In the genomic region with DNA sequence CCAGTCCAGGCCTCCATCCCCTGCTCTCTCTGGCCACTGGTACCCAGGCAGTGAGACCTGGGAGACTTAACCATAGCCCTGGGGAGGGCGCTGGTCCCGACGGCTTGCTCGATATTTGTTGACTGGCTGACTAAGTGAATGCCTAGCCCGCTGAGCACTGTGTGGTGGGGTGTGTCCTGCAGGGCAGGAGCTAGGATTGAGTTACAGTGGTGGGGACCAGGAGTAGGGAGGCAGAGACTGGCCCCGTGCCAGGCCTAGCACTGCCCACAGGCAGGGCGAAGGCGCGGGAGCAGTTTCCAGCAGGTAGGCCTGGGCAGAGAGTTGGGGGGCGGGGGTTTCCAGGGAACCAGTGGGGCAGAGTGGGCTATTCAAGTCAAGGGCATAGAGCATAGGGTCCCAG, we compare ENCODE assay signal across 12 cellular contexts. TPM values are rescaled to one million over a fixed set of nuclear protein-coding genes. Genes with fewer than 3 reads are reported as not detected.
DNase-seq lines count a peak whose midpoint lies in the region; ATAC-seq, FAIRE-seq and TF ChIP-seq lines count a peak whose summit lies in the region.
"Had no signal": no experiment of that assay in that cellular context is flagged by ENCODE, and none has a peak within 500 bp of the region (broad histone marks: within the 10 kb centered on the region; RNA-seq: fewer than 3 reads in every experiment).

Gene VILL, plus strand, starts transcription at position 260 of the 400 bp plus-strand sequence. CDS start 2,887 bp downstream, outside the sequence.

- no peak within 1 kb of the TSS for H3K27ac Mint-ChIP-seq in activated T-cell treated with anti-CD3 and anti-CD28 coated beads, Interleukin-2, amount 50 U/mL, for 24 hours
- no peak within 1 kb of the TSS for H3K27ac Mint-ChIP-seq in activated CD8-positive, alpha-beta memory T cell treated with anti-CD3 and anti-CD28 coated beads, Interleukin-2, amount 10 ng/mL, durations not matched to agents 7 days and 5 days

- H4K20me1 ChIP-seq in HepG2 (ENCODE audit: insufficient read depth, low read length) = no peaks in the 10 kb centered on the region

- CTCF ChIA-PET in activated CD8-positive, alpha-beta memory T cell treated with anti-CD3 and anti-CD28 coated beads, Interleukin-2, amount 10 ng/mL, durations not matched to agents 7 days and 5 days (lab: Charles Lee) = interaction anchor here (1.5 kb wide), 1 partner anchor 16 kb away, joined by 8 read pairs; no protein-coding TSS in a partner anchor
- CTCF ChIA-PET in HepG2 (lab: Yijun Ruan, JAX; ENCODE audit: low intra/inter-chr PET ratio, low total read pairs) = no interaction called here

- H3K36me3 ChIP-seq in HepG2 (replicated peaks in 1 of 2; ENCODE audit: control insufficient read depth in 1 of 2, insufficient read depth in 2 of 2, low read length in 2 of 2) = no peaks in the 10 kb centered on the region
- peaks cover 3% of the 10 kb centered on the region for H3K36me3 ChIP-seq in thymus (ENCODE audit: control insufficient read depth, insufficient read depth)
- H3K36me3 ChIP-seq: HAP-1 had no signal

- WGBS in HepG2 (ENCODE audit: low lambda C conversion rate) = 42% methylated on average over 9 of the region's 10 CpGs
- WGBS in thymus = 94% methylated on average over 10 of the region's 10 CpGs

- intact Hi-C loops in HepG2 (cut with micrococcal nuclease; ENCODE audit: unreplicated experiment) = no loop called here

- H3K4me1 ChIP-seq in HepG2 (ENCODE audit: insufficient read depth, low read length) (peaks cover 88% of the 10 kb centered on the region), thymus (ENCODE audit: control insufficient read depth, insufficient read depth, low read length) (peaks cover 5% of the 10 kb centered on the region)

- no peak for TF ChIP-seq CTCF in HepG2 (CRISPR knock-in tag; IDR thresholded peaks at IDR 0.05)

- TF ChIP-seq POLR2A in HepG2 (IDR thresholded peaks at IDR 0.05; ENCODE audit: insufficient read depth in 1 of 2, low read depth in 2 of 2, low read length in 2 of 2) = no peak

- ATAC-seq in activated CD8-positive, alpha-beta memory T cell treated with anti-CD3 and anti-CD28 coated beads, Interleukin-2, amount 10 ng/mL, durations not matched to agents 7 days and 5 days = no peak
- no peak for ATAC-seq in HepG2

- H3K9ac ChIP-seq in HepG2 (ENCODE audit: insufficient read depth, low read depth, low read length) = no peak within 1 kb of the TSS

- H3K9me3 Mint-ChIP-seq in activated T-cell treated with anti-CD3 and anti-CD28 coated beads, Interleukin-2, amount 50 U/mL, for 24 hours = no peaks in the 10 kb centered on the region
- no peaks in the 10 kb centered on the region for H3K9me3 Mint-ChIP-seq in activated CD8-positive, alpha-beta memory T cell treated with anti-CD3 and anti-CD28 coated beads, Interleukin-2, amount 10 ng/mL, durations not matched to agents 7 days and 5 days (ENCODE audit: low read depth)

- H3K79me2 ChIP-seq in HepG2 (ENCODE audit: insufficient read depth, low read length) = no peaks in the 10 kb centered on the region

- no peak within 1 kb of the TSS; a peak in 1 of 6 replicates for H3K4me3 ChIP-seq in HepG2 (replicated peaks in 1 of 3; ENCODE audit: insufficient read depth in 1 of 3, low read depth in 2 of 3, low read length in 3 of 3)
- H3K4me3 ChIP-seq in thymus (ENCODE audit: low read length) = no peak within 1 kb of the TSS
- H3K4me3 ChIP-seq: HAP-1 had no signal

- peak; percentile 8 for DNase-seq in activated T-cell treated with anti-CD3 and anti-CD28 coated beads, Interleukin-2, amount 50 U/mL, for 1 hour
- no peak for DNase-seq in activated T-cell treated with anti-CD3 and anti-CD28 coated beads, Interleukin-2, amount 50 U/mL, for 24 hours
- no peak for DNase-seq in activated CD8-positive, alpha-beta memory T cell treated with anti-CD3 and anti-CD28 coated beads, Interleukin-2, amount 10 ng/mL, durations not matched to agents 7 days and 5 days
- DNase-seq in HepG2 (ENCODE audit: low spot score) (no peak), NCI-H524 (lab: John Stamatoyannopoulos, UW) (no peak), HK-2 (ENCODE audit: unreplicated experiment) (no peak)
- no peak for DNase-seq in activated CD4-positive, CD25-positive, alpha-beta regulatory T cell (lab: John Stamatoyannopoulos, UW)
- DNase-seq: activated CD4-positive, CD25-positive, alpha-beta regulatory T cell treated with anti-CD3 and anti-CD28 coated beads, Interleukin-2, amount 50 U/mL, for 72 hours had no signal

- no peak within 1 kb of the TSS for H3K4me3 Mint-ChIP-seq in activated T-cell treated with anti-CD3 and anti-CD28 coated beads, Interleukin-2, amount 50 U/mL, for 24 hours
- no peak within 1 kb of the TSS for H3K4me3 Mint-ChIP-seq in activated CD8-positive, alpha-beta memory T cell treated with anti-CD3 and anti-CD28 coated beads, Interleukin-2, amount 10 ng/mL, durations not matched to agents 7 days and 5 days

- POLR2A ChIA-PET in HepG2 (lab: Yijun Ruan, JAX) = no interaction called here

- H3K27me3 Mint-ChIP-seq in activated T-cell treated with anti-CD3 and anti-CD28 coated beads, Interleukin-2, amount 50 U/mL, for 24 hours = no peaks in the 10 kb centered on the region
- no peaks in the 10 kb centered on the region for H3K27me3 Mint-ChIP-seq in activated CD8-positive, alpha-beta memory T cell treated with anti-CD3 and anti-CD28 coated beads, Interleukin-2, amount 10 ng/mL, durations not matched to agents 7 days and 5 days

- no peak within 1 kb of the TSS for H2AFZ ChIP-seq in HepG2 (ENCODE audit: low read length)

- H3K9me3 ChIP-seq in HepG2 (ENCODE audit: low read length) (no peaks in the 10 kb centered on the region), thymus (ENCODE audit: control insufficient read depth) (no peaks in the 10 kb centered on the region)
- H3K9me3 ChIP-seq: HAP-1 had no signal

- H3K36me3 Mint-ChIP-seq in activated T-cell treated with anti-CD3 and anti-CD28 coated beads, Interleukin-2, amount 50 U/mL, for 24 hours (ENCODE audit: low read depth) = peaks cover 10% of the 10 kb centered on the region
- peaks cover 4% of the 10 kb centered on the region for H3K36me3 Mint-ChIP-seq in activated CD8-positive, alpha-beta memory T cell treated with anti-CD3 and anti-CD28 coated beads, Interleukin-2, amount 10 ng/mL, durations not matched to agents 7 days and 5 days

- in situ Hi-C loops in HepG2 (cut with HindIII; ENCODE audit: extremely low pct_ligation_motif_present, low pct_unique_long_range_greater_than_20kb) = no loop called here

- TF ChIP-seq RAD21 in HepG2 (CRISPR knock-in tag; IDR thresholded peaks at IDR 0.05) = no peak

- no peak for FAIRE-seq in HepG2 (lab: Jason Lieb, UNC)
- FAIRE-seq: colon, GM18507 had no signal

- no peak within 1 kb of the TSS; the same call in 1 of the 2 replicates for H3K4me2 ChIP-seq in HepG2 (ENCODE audit: low read depth, low read length)

- no peak within 1 kb of the TSS for H3K27ac ChIP-seq in HepG2 (ENCODE audit: extremely low read length, insufficient read depth, low read length)
- H3K27ac ChIP-seq in thymus (ENCODE audit: low read depth) = no peak within 1 kb of the TSS

- BruUV-seq in HepG2 (replicated peaks; lab: Mats Ljungman, UMichigan) = no TSS peak

- H3K27me3 ChIP-seq in HepG2 (ENCODE audit: control insufficient read depth in 1 of 2, insufficient read depth in 2 of 2, low read length in 2 of 2) (peaks cover 1 to 13% of the 10 kb centered on the region in 2 experiments; a peak in 4 of 5 replicates), thymus (ENCODE audit: control insufficient read depth, insufficient read depth) (no peaks in the 10 kb centered on the region)

- H3K4me1 Mint-ChIP-seq in activated T-cell treated with anti-CD3 and anti-CD28 coated beads, Interleukin-2, amount 50 U/mL, for 24 hours (ENCODE audit: low read depth) = peaks cover 24% of the 10 kb centered on the region
- peaks cover 21% of the 10 kb centered on the region for H3K4me1 Mint-ChIP-seq in activated CD8-positive, alpha-beta memory T cell treated with anti-CD3 and anti-CD28 coated beads, Interleukin-2, amount 10 ng/mL, durations not matched to agents 7 days and 5 days

- TF ChIP-seq EP300 in HepG2 (IDR thresholded peaks at IDR 0.05; ENCODE audit: low read depth in 2 of 2, low read length in 2 of 2) = no peak
- no peak for TF ChIP-seq EP300 in HepG2 (CRISPR knock-in tag; IDR thresholded peaks at IDR 0.05; ENCODE audit: borderline replicate concordance)

RNA-seq across cellular contexts. Expression of gene VILL, which starts in this region (rescaled TPM):
- total RNA-seq in activated CD8-positive, alpha-beta memory T cell treated with anti-CD3 and anti-CD28 coated beads, Interleukin-2, amount 10 ng/mL, durations not matched to agents 7 days and 5 days = 10 to 100 TPM; 15.4 to 18.3 TPM
- 3.2 and 4.0 TPM in 2 replicates for total RNA-seq in HepG2 (2016; rRNA removed; fragmentation: Illumina TruSeq; extraction: Trizol)
- 4.3 and 5.3 TPM in 2 replicates for total RNA-seq in HepG2 (2016; cell fraction: cytosol; rRNA removed; fragmentation: Illumina TruSeq; extraction: Trizol; ENCODE audit: low read depth)
- total RNA-seq in HepG2 (2016; cell fraction: insoluble cytoplasmic fraction; rRNA removed; fragmentation: Illumina TruSeq; extraction: Trizol) = 2.3 and 4.1 TPM in 2 replicates
- total RNA-seq in HepG2 (2016; cell fraction: membrane; rRNA removed; fragmentation: Illumina TruSeq; extraction: Trizol) = 3.3 and 5.4 TPM in 2 replicates
- total RNA-seq in HepG2 (2016; cell fraction: nucleus; rRNA removed; fragmentation: Illumina TruSeq; extraction: Trizol) = 2.0 and 2.1 TPM in 2 replicates
- polyA plus RNA-seq in HepG2 (2011; rRNA removed) (5.3 and 7.5 TPM in 2 replicates), thymus (24.5 TPM)
- polyA plus RNA-seq in HepG2 (2011; cell fraction: cytosol; rRNA removed) = 5.6 and 9.0 TPM in 2 replicates
- 8.6 and 9.9 TPM in 2 replicates for polyA plus RNA-seq in HepG2 (2011; cell fraction: nucleus; rRNA removed)
- 2.1 and 2.6 TPM in 2 replicates for polyA plus RNA-seq in HepG2 (2012)
- 4.2 and 6.5 TPM in 2 replicates for polyA plus RNA-seq in HepG2 (2016; cell fraction: cytosol; fragmentation: Illumina TruSeq; extraction: Trizol; ENCODE audit: low read depth)
- 2.0 and 2.3 TPM in 2 replicates for polyA plus RNA-seq in HepG2 (2016; cell fraction: insoluble cytoplasmic fraction; fragmentation: Illumina TruSeq; extraction: Trizol; ENCODE audit: low read depth)
- polyA plus RNA-seq in HepG2 (2016; cell fraction: membrane; fragmentation: Illumina TruSeq; extraction: Trizol; ENCODE audit: low read depth) = 3.5 and 5.1 TPM in 2 replicates
- polyA plus RNA-seq in HepG2 (2016; cell fraction: nucleus; fragmentation: Illumina TruSeq; extraction: Trizol; ENCODE audit: insufficient read depth, low read depth) = 2.0 and 2.9 TPM in 2 replicates
- 1.2 and 3.8 TPM in 2 replicates for polyA minus RNA-seq in HepG2 (2011; rRNA and poly(A)+ RNA removed; ENCODE audit: low replicate concordance)
- polyA minus RNA-seq in HepG2 (2011; cell fraction: cytosol; rRNA and poly(A)+ RNA removed) = 0.89 TPM in 1 of 2 replicates, not detected in the other
- 6.2 and 7.3 TPM in 2 replicates for polyA minus RNA-seq in HepG2 (2011; cell fraction: nucleus; rRNA and poly(A)+ RNA removed)
